1 cellular context compared by ENCODE assay signal in the genomic region with DNA sequence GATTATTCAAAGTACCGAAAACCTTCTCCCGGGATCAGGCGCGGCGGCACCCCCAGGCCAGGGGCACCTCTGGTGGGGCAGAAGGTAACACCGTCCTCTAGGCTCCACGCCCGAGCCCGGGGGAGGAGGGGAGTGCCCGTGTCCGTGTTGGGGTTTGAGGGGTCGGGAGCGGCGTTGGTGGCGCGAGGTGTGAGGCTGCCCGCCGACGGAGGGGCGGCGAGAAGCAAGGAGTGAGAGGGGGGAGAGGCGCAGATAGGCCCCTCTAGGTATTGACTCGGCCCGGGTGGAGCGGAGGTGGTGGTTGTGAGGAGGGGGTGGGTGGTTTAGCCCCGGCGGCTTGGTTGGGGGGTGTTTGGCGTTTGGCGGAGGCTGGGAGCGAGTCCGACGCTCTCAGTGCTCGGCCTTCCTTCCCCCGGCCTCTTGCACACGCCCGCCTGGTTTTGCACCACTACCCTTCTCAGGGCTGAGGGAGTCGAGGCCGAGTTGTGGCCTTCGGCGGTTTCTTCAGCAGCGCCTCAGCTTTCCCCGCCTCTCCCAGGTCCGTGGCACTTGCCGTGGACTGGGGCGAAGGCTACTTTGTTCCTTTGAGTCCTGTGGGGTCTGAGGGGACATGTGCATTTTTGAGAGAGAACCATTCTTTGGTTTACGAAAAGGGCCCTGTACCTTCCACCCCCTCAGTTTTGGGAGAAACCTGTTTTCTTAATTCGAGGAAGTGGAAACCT.
TF ChIP-seq lines count a peak whose summit lies in the region.

No MANE protein-coding gene starts in this region.

TF ChIP-seq in K562, 482 proteins besides CTCF, POLR2A, EP300 and RAD21 (continued from another document and continues in another):
- peak; percentile 30 for TF ChIP-seq OTX1 (CRISPR knock-in tag; IDR thresholded peaks at IDR 0.05)
- TF ChIP-seq HDAC2 (IDR thresholded peaks at IDR 0.05), result 0 out of 2 replicates have a peak, but pooled peaks have one; percentile 8
- TF ChIP-seq POLR2G (IDR thresholded peaks at IDR 0.05; ENCODE audit: low read depth, low read length), result peak; percentile 88
- TF ChIP-seq SMAD3 (CRISPR knock-in tag; conservative IDR thresholded peaks at IDR 0.05), result no peak
- 0 out of 2 replicates have a peak, but pooled peaks have one; percentile 25 for TF ChIP-seq ETV5 (CRISPR knock-in tag; IDR thresholded peaks at IDR 0.05; ENCODE audit: low read depth)
- TF ChIP-seq ZNF583 (CRISPR knock-in tag; IDR thresholded peaks at IDR 0.05), result peak; percentile 12; the same call in 1 of the 2 replicates
- peak; percentile 16; the same call in 1 of the 2 replicates for TF ChIP-seq XRCC5 (IDR thresholded peaks at IDR 0.05; ENCODE audit: low read depth, low read length)
- 0 out of 2 replicates have a peak, but pooled peaks have one; percentile 72 for TF ChIP-seq RBM14 (IDR thresholded peaks at IDR 0.05; ENCODE audit: borderline replicate concordance, insufficient read depth, low read depth, low read length)
- no peak for TF ChIP-seq PBX2 (CRISPR knock-in tag; IDR thresholded peaks at IDR 0.05; ENCODE audit: low read depth)
- TF ChIP-seq PBX2 (tag; conservative IDR thresholded peaks at IDR 0.05; ENCODE audit: low read depth), result no peak
- TF ChIP-seq JUN (IDR thresholded peaks at IDR 0.05; ENCODE audit: borderline replicate concordance, low read depth, low read length), result no peak
- TF ChIP-seq JUN (CRISPR knock-in tag; IDR thresholded peaks at IDR 0.05; ENCODE audit: borderline replicate concordance), result no peak
- TF ChIP-seq KDM5B (IDR thresholded peaks at IDR 0.05; ENCODE audit: insufficient replicate concordance, low read depth, low read length), result peak; percentile 32
- no peak for TF ChIP-seq SREBF1 (IDR thresholded peaks at IDR 0.05; ENCODE audit: borderline replicate concordance, low read depth, low read length)
- TF ChIP-seq, protein P1, sequence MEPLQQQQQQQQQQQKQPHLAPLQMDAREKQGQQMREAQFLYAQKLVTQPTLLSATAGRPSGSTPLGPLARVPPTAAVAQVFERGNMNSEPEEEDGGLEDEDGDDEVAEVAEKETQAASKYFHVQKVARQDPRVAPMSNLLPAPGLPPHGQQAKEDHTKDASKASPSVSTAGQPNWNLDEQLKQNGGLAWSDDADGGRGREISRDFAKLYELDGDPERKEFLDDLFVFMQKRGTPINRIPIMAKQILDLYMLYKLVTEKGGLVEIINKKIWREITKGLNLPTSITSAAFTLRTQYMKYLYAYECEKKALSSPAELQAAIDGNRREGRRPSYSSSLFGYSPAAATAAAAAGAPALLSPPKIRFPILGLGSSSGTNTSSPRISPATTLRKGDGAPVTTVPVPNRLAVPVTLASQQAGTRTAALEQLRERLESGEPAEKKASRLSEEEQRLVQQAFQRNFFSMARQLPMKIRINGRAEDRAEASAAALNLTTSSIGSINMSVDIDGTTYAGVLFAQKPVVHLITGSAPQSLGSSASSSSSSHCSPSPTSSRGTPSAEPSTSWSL (CRISPR knock-in tag; IDR thresholded peaks at IDR 0.05; ENCODE audit: borderline replicate concordance), result no peak
- peak; percentile 46; the same call in 1 of the 2 replicates for TF ChIP-seq CREB3L1 (IDR thresholded peaks at IDR 0.05; ENCODE audit: borderline replicate concordance, low read depth)
- no peak for TF ChIP-seq ZNF224 (CRISPR knock-in tag; IDR thresholded peaks at IDR 0.05)
- no peak for TF ChIP-seq CREB5 (CRISPR knock-in tag; IDR thresholded peaks at IDR 0.05)
- TF ChIP-seq EP400 (IDR thresholded peaks at IDR 0.05), result peak; percentile 91
- TF ChIP-seq, protein P2, sequence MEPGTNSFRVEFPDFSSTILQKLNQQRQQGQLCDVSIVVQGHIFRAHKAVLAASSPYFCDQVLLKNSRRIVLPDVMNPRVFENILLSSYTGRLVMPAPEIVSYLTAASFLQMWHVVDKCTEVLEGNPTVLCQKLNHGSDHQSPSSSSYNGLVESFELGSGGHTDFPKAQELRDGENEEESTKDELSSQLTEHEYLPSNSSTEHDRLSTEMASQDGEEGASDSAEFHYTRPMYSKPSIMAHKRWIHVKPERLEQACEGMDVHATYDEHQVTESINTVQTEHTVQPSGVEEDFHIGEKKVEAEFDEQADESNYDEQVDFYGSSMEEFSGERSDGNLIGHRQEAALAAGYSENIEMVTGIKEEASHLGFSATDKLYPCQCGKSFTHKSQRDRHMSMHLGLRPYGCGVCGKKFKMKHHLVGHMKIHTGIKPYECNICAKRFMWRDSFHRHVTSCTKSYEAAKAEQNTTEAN (CRISPR knock-in tag; IDR thresholded peaks at IDR 0.05), result no peak
- TF ChIP-seq, protein P3, sequence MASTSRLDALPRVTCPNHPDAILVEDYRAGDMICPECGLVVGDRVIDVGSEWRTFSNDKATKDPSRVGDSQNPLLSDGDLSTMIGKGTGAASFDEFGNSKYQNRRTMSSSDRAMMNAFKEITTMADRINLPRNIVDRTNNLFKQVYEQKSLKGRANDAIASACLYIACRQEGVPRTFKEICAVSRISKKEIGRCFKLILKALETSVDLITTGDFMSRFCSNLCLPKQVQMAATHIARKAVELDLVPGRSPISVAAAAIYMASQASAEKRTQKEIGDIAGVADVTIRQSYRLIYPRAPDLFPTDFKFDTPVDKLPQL (IDR thresholded peaks at IDR 0.05; ENCODE audit: extremely low read depth, insufficient read length), result no peak
- 0 out of 2 replicates have a peak, but pooled peaks have one; percentile 55 for TF ChIP-seq GTF2A2 (tag; IDR thresholded peaks at IDR 0.05)
- TF ChIP-seq ZBTB7A (IDR thresholded peaks at IDR 0.05; ENCODE audit: borderline replicate concordance, control insufficient read depth, low read depth, low read length), result no peak
- TF ChIP-seq HNRNPLL (IDR thresholded peaks at IDR 0.05; ENCODE audit: low read depth, low read length, poor library complexity, severe bottlenecking), result peak; percentile 3
- TF ChIP-seq THRB (CRISPR knock-in tag; conservative IDR thresholded peaks at IDR 0.05), result 0 out of 2 replicates have a peak, but pooled peaks have one; percentile 49
- TF ChIP-seq ZNF431 (CRISPR knock-in tag; IDR thresholded peaks at IDR 0.05), result peak; percentile 33; the same call in 1 of the 2 replicates
- TF ChIP-seq RBFOX2 (IDR thresholded peaks at IDR 0.05; ENCODE audit: low read depth, low read length), result peak; percentile 93
- no peak for TF ChIP-seq FOXM1 (IDR thresholded peaks at IDR 0.05; ENCODE audit: low read depth)
- 0 out of 2 replicates have a peak, but pooled peaks have one; percentile 45 for TF ChIP-seq FOXM1 (CRISPR knock-in tag; IDR thresholded peaks at IDR 0.05; ENCODE audit: low read depth)
- TF ChIP-seq CHCHD3 (CRISPR knock-in tag; IDR thresholded peaks at IDR 0.05), result peak; percentile 2; the same call in 1 of the 2 replicates
- TF ChIP-seq, protein P4, sequence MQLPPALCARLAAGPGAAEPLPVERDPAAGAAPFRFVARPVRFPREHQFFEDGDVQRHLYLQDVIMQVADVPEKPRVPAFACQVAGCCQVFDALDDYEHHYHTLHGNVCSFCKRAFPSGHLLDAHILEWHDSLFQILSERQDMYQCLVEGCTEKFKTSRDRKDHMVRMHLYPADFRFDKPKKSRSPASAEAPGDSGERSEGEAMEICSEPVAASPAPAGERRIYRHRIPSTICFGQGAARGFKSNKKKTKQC (CRISPR knock-in tag; IDR thresholded peaks at IDR 0.05), result peak; percentile 62
- TF ChIP-seq PML (IDR thresholded peaks at IDR 0.05; ENCODE audit: low read length), result peak; percentile 27; the same call in 1 of the 2 replicates
- peak; percentile 98 for TF ChIP-seq NFRKB (IDR thresholded peaks at IDR 0.05; ENCODE audit: low read depth)
- TF ChIP-seq, protein P5, sequence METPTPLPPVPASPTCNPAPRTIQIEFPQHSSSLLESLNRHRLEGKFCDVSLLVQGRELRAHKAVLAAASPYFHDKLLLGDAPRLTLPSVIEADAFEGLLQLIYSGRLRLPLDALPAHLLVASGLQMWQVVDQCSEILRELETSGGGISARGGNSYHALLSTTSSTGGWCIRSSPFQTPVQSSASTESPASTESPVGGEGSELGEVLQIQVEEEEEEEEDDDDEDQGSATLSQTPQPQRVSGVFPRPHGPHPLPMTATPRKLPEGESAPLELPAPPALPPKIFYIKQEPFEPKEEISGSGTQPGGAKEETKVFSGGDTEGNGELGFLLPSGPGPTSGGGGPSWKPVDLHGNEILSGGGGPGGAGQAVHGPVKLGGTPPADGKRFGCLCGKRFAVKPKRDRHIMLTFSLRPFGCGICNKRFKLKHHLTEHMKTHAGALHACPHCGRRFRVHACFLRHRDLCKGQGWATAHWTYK (CRISPR knock-in tag; IDR thresholded peaks at IDR 0.05), result peak; percentile 83
- no peak for TF ChIP-seq FOSL1 (tag; conservative IDR thresholded peaks at IDR 0.05)
- TF ChIP-seq ESRRB (CRISPR knock-in tag; IDR thresholded peaks at IDR 0.05; ENCODE audit: borderline replicate concordance), result peak; percentile 54; the same call in 1 of the 2 replicates
- 0 out of 4 replicates have a peak, but pooled peaks of 1 of the 2 experiments have one; percentile 30 for TF ChIP-seq MAZ (CRISPR knock-in tag; conservative IDR thresholded peaks at IDR 0.05 in 1 of 2, IDR thresholded peaks at IDR 0.05 in 1 of 2)
- TF ChIP-seq MYC (IDR thresholded peaks at IDR 0.05; ENCODE audit: low read depth, low read length), result no peak
- peak; percentile 71; the same call in 1 of the 2 replicates for TF ChIP-seq MYC (CRISPR knock-in tag; IDR thresholded peaks at IDR 0.05; ENCODE audit: borderline replicate concordance, low read depth)
- peak; percentile 58; the same call in 1 of the 2 replicates for TF ChIP-seq ZBTB17 (CRISPR knock-in tag; IDR thresholded peaks at IDR 0.05)
- TF ChIP-seq SMC3 (conservative IDR thresholded peaks at IDR 0.05; ENCODE audit: insufficient read depth, low read depth, low read length), result no peak
- peak; percentile 37 for TF ChIP-seq RBM22 (IDR thresholded peaks at IDR 0.05; ENCODE audit: low read depth, low read length, poor library complexity, severe bottlenecking)
- peak; percentile 14; the same call in 1 of the 2 replicates for TF ChIP-seq L3MBTL2 (IDR thresholded peaks at IDR 0.05)
- peak; percentile 78; the same call in 1 of the 2 replicates for TF ChIP-seq ZC3H4 (CRISPR knock-in tag; IDR thresholded peaks at IDR 0.05; ENCODE audit: borderline replicate concordance)
- TF ChIP-seq DPF2 (IDR thresholded peaks at IDR 0.05), result peak; percentile 45; the same call in 1 of the 2 replicates
- TF ChIP-seq LARP7 (IDR thresholded peaks at IDR 0.05), result peak; percentile 73
- TF ChIP-seq RNF2 (IDR thresholded peaks at IDR 0.05), result 0 out of 2 replicates have a peak, but pooled peaks have one; percentile 41
- TF ChIP-seq PHF20 (IDR thresholded peaks at IDR 0.05; ENCODE audit: partially characterized antibody), result peak; percentile 63
- no peak for TF ChIP-seq HDAC8 (tag; IDR thresholded peaks at IDR 0.05)
- peak; percentile 23 for TF ChIP-seq PCBP1 (IDR thresholded peaks at IDR 0.05; ENCODE audit: low read depth, low read length, poor library complexity, severe bottlenecking)
- TF ChIP-seq ZNF445 (CRISPR knock-in tag; IDR thresholded peaks at IDR 0.05; ENCODE audit: low read depth), result no peak
- 0 out of 2 replicates have a peak, but pooled peaks have one; percentile 85 for TF ChIP-seq SRSF3 (IDR thresholded peaks at IDR 0.05; ENCODE audit: insufficient read depth, low read length)
- peak in 1 of 2 experiments; percentile 43; a peak in 1 of 4 replicates for TF ChIP-seq TRIM24 (IDR thresholded peaks at IDR 0.05)
- TF ChIP-seq HDAC1 (IDR thresholded peaks at IDR 0.05), result peak in 1 of 2 experiments; percentile 71; a peak in 2 of 4 replicates
